In genomic region chr17:4980644-4981216, GRCh38 we compare ENCODE assay signal across 8 cellular contexts. TPM values are rescaled to one million over a fixed set of nuclear protein-coding genes. Genes with fewer than 3 reads are reported as not detected.
DNase-seq lines count a peak whose midpoint lies in the region; ATAC-seq, FAIRE-seq and TF ChIP-seq lines count a peak whose summit lies in the region.

No MANE protein-coding gene starts in this region.

- DNase-seq in CD4-positive, alpha-beta T cell: peak in 4 of 10 experiments; percentile 21 to 47 (median 32)
- DNase-seq in OCI-M2 (lab: John Stamatoyannopoulos, UW; ENCODE audit: unreplicated experiment) (peak; percentile 27), K562 (ENCODE audit: extremely low read depth in 1 of 4, low spot score in 3 of 4) (peak; percentile 60 to 66 (median 66)), kidney glomerular epithelial cell (lab: John Stamatoyannopoulos, UW) (peak; percentile 39), tibial nerve (ENCODE audit: low spot score in 2 of 2) (peak in 1 of 2 donors; percentile 71), SKM-1 (lab: John Stamatoyannopoulos, UW; ENCODE audit: unreplicated experiment) (no peak)

- peak; percentile 96 for ATAC-seq in CD4-positive, alpha-beta T cell (ENCODE audit: poor library complexity)
- peak; percentile 90 for ATAC-seq in K562
- ATAC-seq in HG02798 (IDR thresholded peaks at IDR 0.05; ENCODE audit: poor library complexity, unreplicated experiment): no peak

- peaks cover 69% of the 10 kb centered on the region for H3K36me3 Mint-ChIP-seq in CD4-positive, alpha-beta T cell (ENCODE audit: low read depth)

- H3K9me1 ChIP-seq in K562 (ENCODE audit: control insufficient read depth, insufficient read depth, low read length): no peaks in the 10 kb centered on the region

- no peaks in the 10 kb centered on the region for H3K9me3 Mint-ChIP-seq in CD4-positive, alpha-beta T cell

- intact Hi-C loops in CD4-positive, alpha-beta T cell (cut with DNase I, micrococcal nuclease): loop anchor here (1.0 to 10.0 kb wide), 2 partner anchors 82 to 214 kb away; partner anchors contain the start of gene ZNF594 (in 1 of the 2)
- intact Hi-C loops in K562 (cut with micrococcal nuclease): loop anchor here (1.0 kb wide), 1 partner anchor 82 kb away; no protein-coding TSS in a partner anchor

- H3K79me2 ChIP-seq in K562 (ENCODE audit: control insufficient read depth, insufficient read depth, low read length): peaks cover 1% of the 10 kb centered on the region; the same call in 2 of the 3 replicates

- no peak overlapping the region for H3K9ac ChIP-seq in K562 (ENCODE audit: insufficient read depth in 1 of 2, low read depth in 2 of 2, low read length in 2 of 2)

- no peak overlapping the region for H3K4me3 ChIP-seq in K562
- no peak overlapping the region for H3K4me3 ChIP-seq in tibial nerve

- no peaks in the 10 kb centered on the region for H3K9me3 ChIP-seq in CD4-positive, alpha-beta T cell (ENCODE audit: control insufficient read depth, low read length)
- H3K9me3 ChIP-seq in K562 (replicated peaks; ENCODE audit: control insufficient read depth, insufficient read depth, low read depth, low read length) (no peaks in the 10 kb centered on the region), tibial nerve (no peaks in the 10 kb centered on the region)

- TF ChIP-seq RAD21 in K562 (CRISPR knock-in tag; conservative IDR thresholded peaks at IDR 0.05 in 1 of 2, IDR thresholded peaks at IDR 0.05 in 1 of 2): peak in 1 of 2 experiments; percentile 52; a peak in 2 of 4 replicates

- POLR2A ChIA-PET in CD4-positive, alpha-beta T cell (lab: Charles Lee): interaction anchor here (1.2 to 4.5 kb wide), 7 partner anchors 8 to 71 kb away, joined by 3 to 27 read pairs (median 7); partner anchors contain the start of genes INCA1, KIF1C, PFN1 and RNF167
- POLR2A ChIA-PET in K562 (lab: Yijun Ruan, JAX): interaction anchor here (0.8 to 1.3 kb wide), 3 partner anchors 12 to 19 kb away, joined by 3 to 9 read pairs (median 5); partner anchors contain the start of gene SPAG7

- TF ChIP-seq POLR2A in GM19193 (IDR thresholded peaks at IDR 0.05; ENCODE audit: extremely low read depth, insufficient read depth, insufficient read length) (peak; percentile 57), K562 (conservative IDR thresholded peaks at IDR 0.05) (no peak), tibial nerve (IDR thresholded peaks at IDR 0.05) (no peak)

- TF ChIP-seq EP300 in K562 (IDR thresholded peaks at IDR 0.05; ENCODE audit: low read length) (no peak), tibial nerve (IDR thresholded peaks at IDR 0.05) (no peak)

- H3K4me1 ChIP-seq in K562 (replicated peaks in 1 of 2; ENCODE audit: control insufficient read depth in 2 of 2, insufficient read depth in 2 of 2, low read length in 2 of 2): peaks cover 0 to 6% of the 10 kb centered on the region in 2 experiments; a peak in 1 of 5 replicates
- peaks cover 0 to 12% (median 0%) of the 10 kb centered on the region in 4 donors for H3K4me1 ChIP-seq in tibial nerve

- H4K20me1 ChIP-seq in K562 (replicated peaks; ENCODE audit: control insufficient read depth, insufficient read depth, low read length): 0 out of 2 replicates have a peak, but pooled peaks cover 6% of the 10 kb centered on the region

- H3K4me2 ChIP-seq in K562 (ENCODE audit: insufficient read depth, low read length): no peak overlapping the region

- H3K36me3 ChIP-seq in K562 (ENCODE audit: control insufficient read depth, insufficient read depth, low read length) (peaks cover 68% of the 10 kb centered on the region), tibial nerve (peaks cover 2 to 95% (median 16%) of the 10 kb centered on the region in 3 donors)

- in situ Hi-C loops in K562 (cut with MboI): no loop called here

- CTCF ChIA-PET in CD4-positive, alpha-beta T cell (lab: Charles Lee): interaction anchor here (1.0 to 3.0 kb wide), 6 partner anchors 14 to 81 kb away, joined by 3 to 8 read pairs (median 4); partner anchors contain the start of genes CHRNE and INCA1
- CTCF ChIA-PET in K562 (lab: Yijun Ruan, JAX; ENCODE audit: low intra/inter-chr PET ratio): interaction anchor here (1.0 to 2.3 kb wide), 2 partner anchors 78 to 81 kb away, joined by 3 to 16 read pairs; no protein-coding TSS in a partner anchor

- H3K27me3 Mint-ChIP-seq in CD4-positive, alpha-beta T cell: no peaks in the 10 kb centered on the region

- no TSS peak for BruUV-seq in K562 (replicated peaks; lab: Mats Ljungman, UMichigan)

- H3K27me3 ChIP-seq in CD4-positive, alpha-beta T cell (ENCODE audit: control insufficient read depth, insufficient read depth, low read length): no peaks in the 10 kb centered on the region
- no peaks in the 10 kb centered on the region for H3K27me3 ChIP-seq in K562 (ENCODE audit: control insufficient read depth in 2 of 2, insufficient read depth in 2 of 2, low read length in 2 of 2)
- H3K27me3 ChIP-seq in tibial nerve: no peaks in the 10 kb centered on the region

- peak overlapping the region; percentile 16 for H3K27ac Mint-ChIP-seq in CD4-positive, alpha-beta T cell

- WGBS in K562 (ENCODE audit: insufficient coverage, low coverage, missing lambda C conversion rate): 22% methylated on average over 4 of the region's 6 CpGs
- WGBS in tibial nerve, 2 donors: 41 to 43% methylated on average over 6 of the region's 6 CpGs

- TF ChIP-seq CTCF in CD4-positive, alpha-beta T cell (IDR thresholded peaks at IDR 0.05): peak; percentile 80
- peak; percentile 54 to 64 (median 60); a peak in 5 of 6 replicates for TF ChIP-seq CTCF in K562 (IDR thresholded peaks at IDR 0.05 in 2 of 3, conservative IDR thresholded peaks at IDR 0.05 in 1 of 3; ENCODE audit: insufficient read depth in 2 of 3, low read depth in 1 of 3, low read length in 3 of 3)
- TF ChIP-seq CTCF in tibial nerve (IDR thresholded peaks at IDR 0.05): peak; percentile 68 to 75 (median 73)

- H2AFZ ChIP-seq in K562 (ENCODE audit: low read depth, low read length): no peak overlapping the region

- H3K4me3 Mint-ChIP-seq in CD4-positive, alpha-beta T cell: peak overlapping the region; percentile 47

- FAIRE-seq in K562 (lab: Jason Lieb, UNC): peak; percentile 56

- H3K4me1 Mint-ChIP-seq in CD4-positive, alpha-beta T cell (ENCODE audit: low read depth): peaks cover 20% of the 10 kb centered on the region

- H3K27ac ChIP-seq in CD4-positive, alpha-beta T cell (ENCODE audit: low read depth, low read length): no peak overlapping the region
- H3K27ac ChIP-seq in K562 (ENCODE audit: extremely low read depth, low read depth, low read length) (no peak overlapping the region), tibial nerve (no peak overlapping the region)

RNA-seq across cellular contexts. Expression of gene CAMTA2, which starts 6.7 kb away (rescaled TPM):
- 10 to 100 TPM; 41.6 to 51.3 TPM for total RNA-seq in CD4-positive, alpha-beta T cell
- 94.8 and 197 TPM in 2 replicates for total RNA-seq in K562 (2011; cell fraction: chromatin; rRNA removed; ENCODE audit: low replicate concordance)
- 81.6 and 88.2 TPM in 2 replicates for total RNA-seq in K562 (2011; cell fraction: nucleolus; rRNA removed)
- 67.5 and 71.6 TPM in 2 replicates for total RNA-seq in K562 (2011; cell fraction: nucleoplasm; rRNA removed)
- total RNA-seq in K562 (2014; rRNA removed) (3.7 and 9.6 TPM in 2 replicates), K562 (2014; rRNA removed; fragmentation: Illumina TruSeq; extraction: Trizol) (4.0 and 4.4 TPM in 2 replicates), K562 (2015; rRNA removed; fragmentation: Illumina TruSeq; extraction: Trizol) (5.3 and 7.0 TPM in 2 replicates), K562 (2021) (19.9 and 25.1 TPM in 2 replicates), tibial nerve (10 to 100 TPM; 15.3 to 46.2 (median 22.5) TPM)
- polyA plus RNA-seq in K562 (2011; rRNA removed) (6.3 and 17.6 TPM in 2 replicates), K562 (2014; fragmentation: Illumina TruSeq; extraction: Trizol) (20.5 and 22.7 TPM in 2 replicates), K562 (2014; fragmentation: Nextera tagmentation; extraction: Ambion mirVana) (under 1 TPM; 0.24 to 0.96 TPM), K562 (2014; rRNA removed) (13.6 and 20.2 TPM in 2 replicates)
- 5.4 and 7.7 TPM in 2 replicates for polyA plus RNA-seq in K562 (2011; cell fraction: cytosol; rRNA removed)
- polyA plus RNA-seq in K562 (2011; cell fraction: nucleus; rRNA removed): 41.9 and 61.2 TPM in 2 replicates
- 15.5 and 24.1 TPM in 2 replicates for polyA plus RNA-seq in K562 (2012)
- 7.2 and 7.6 TPM in 2 replicates for polyA minus RNA-seq in K562 (2011; rRNA and poly(A)+ RNA removed)
- 9.3 and 18.1 TPM in 2 replicates for polyA minus RNA-seq in K562 (2011; cell fraction: cytosol; rRNA and poly(A)+ RNA removed)
- polyA minus RNA-seq in K562 (2011; cell fraction: nucleus; rRNA and poly(A)+ RNA removed): 11.0 and 13.6 TPM in 2 replicates

RNA-seq across cellular contexts. Expression of gene SPAG7, which starts 13.1 kb away (rescaled TPM):
- 10 to 100 TPM; 30.2 to 30.9 TPM for total RNA-seq in CD4-positive, alpha-beta T cell
- total RNA-seq in K562 (2011; cell fraction: chromatin; rRNA removed; ENCODE audit: low replicate concordance): 19.6 and 28.6 TPM in 2 replicates
- 20.9 and 24.7 TPM in 2 replicates for total RNA-seq in K562 (2011; cell fraction: nucleolus; rRNA removed)
- total RNA-seq in K562 (2011; cell fraction: nucleoplasm; rRNA removed): 14.2 and 20.9 TPM in 2 replicates
- 44.5 and 48.0 TPM in 2 replicates for total RNA-seq in K562 (2014; rRNA removed)
- total RNA-seq in K562 (2014; rRNA removed; fragmentation: Illumina TruSeq; extraction: Trizol): 21.0 and 25.3 TPM in 2 replicates
- total RNA-seq in K562 (2015; rRNA removed; fragmentation: Illumina TruSeq; extraction: Trizol): 38.6 and 42.0 TPM in 2 replicates
- 29.6 and 30.5 TPM in 2 replicates for total RNA-seq in K562 (2021)
- polyA plus RNA-seq in K562 (2011; rRNA removed): 36.3 and 38.8 TPM in 2 replicates
- 27.6 and 32.0 TPM in 2 replicates for polyA plus RNA-seq in K562 (2011; cell fraction: cytosol; rRNA removed)
- polyA plus RNA-seq in K562 (2011; cell fraction: nucleus; rRNA removed): 25.4 and 31.1 TPM in 2 replicates
- 36.7 and 37.8 TPM in 2 replicates for polyA plus RNA-seq in K562 (2012)
- polyA plus RNA-seq in K562 (2014; fragmentation: Illumina TruSeq; extraction: Trizol): 36.2 and 40.9 TPM in 2 replicates
- polyA plus RNA-seq in K562 (2014; fragmentation: Nextera tagmentation; extraction: Ambion mirVana): 10 to 100 TPM in 1 of 2 experiments, 1 to 10 TPM in 1; 5.6 to 19.7 TPM
- polyA plus RNA-seq in K562 (2014; rRNA removed): 53.5 and 56.2 TPM in 2 replicates
- polyA minus RNA-seq in K562 (2011; rRNA and poly(A)+ RNA removed): 16.5 and 24.4 TPM in 2 replicates
- 6.8 and 7.3 TPM in 2 replicates for polyA minus RNA-seq in K562 (2011; cell fraction: cytosol; rRNA and poly(A)+ RNA removed)
- polyA minus RNA-seq in K562 (2011; cell fraction: nucleus; rRNA and poly(A)+ RNA removed): 5.5 and 14.2 TPM in 2 replicates
- total RNA-seq in tibial nerve: 10 to 100 TPM; 36.9 to 70.0 (median 42.0) TPM

RNA-seq across cellular contexts. Expression of gene INCA1, which starts 16.6 kb away (rescaled TPM):
- total RNA-seq in CD4-positive, alpha-beta T cell: under 1 TPM in 1 of 2 experiments, not detected in 1; 0.19 TPM
- total RNA-seq in K562 (2011; cell fraction: chromatin; rRNA removed; ENCODE audit: low replicate concordance): 0.25 TPM in 1 of 2 replicates, not detected in the other
- total RNA-seq in K562 (2011; cell fraction: nucleolus; rRNA removed): not detected in 2 replicates
- total RNA-seq in K562 (2011; cell fraction: nucleoplasm; rRNA removed): not detected in 2 replicates
- total RNA-seq in K562 (2014; rRNA removed): 0.27 TPM in 1 of 2 replicates, not detected in the other
- not detected in 2 replicates for total RNA-seq in K562 (2014; rRNA removed; fragmentation: Illumina TruSeq; extraction: Trizol)
- total RNA-seq in K562 (2015; rRNA removed; fragmentation: Illumina TruSeq; extraction: Trizol): not detected in 2 replicates
- total RNA-seq in K562 (2021): 0.22 TPM in 1 of 2 replicates, not detected in the other
- polyA plus RNA-seq in K562 (2011; rRNA removed): 0.08 TPM in 1 of 2 replicates, not detected in the other
- 0.09 TPM in 1 of 2 replicates, not detected in the other for polyA plus RNA-seq in K562 (2011; cell fraction: cytosol; rRNA removed)
- 0.47 TPM in 1 of 2 replicates, not detected in the other for polyA plus RNA-seq in K562 (2011; cell fraction: nucleus; rRNA removed)
- polyA plus RNA-seq in K562 (2012): 0.69 and 1.1 TPM in 2 replicates
- polyA plus RNA-seq in K562 (2014; fragmentation: Illumina TruSeq; extraction: Trizol): 0.13 TPM in 1 of 2 replicates, not detected in the other
- under 1 TPM; 0.11 to 0.50 TPM for polyA plus RNA-seq in K562 (2014; fragmentation: Nextera tagmentation; extraction: Ambion mirVana)
- polyA plus RNA-seq in K562 (2014; rRNA removed): not detected in 2 replicates
- polyA minus RNA-seq in K562 (2011; rRNA and poly(A)+ RNA removed): not detected in 2 replicates
- polyA minus RNA-seq in K562 (2011; cell fraction: cytosol; rRNA and poly(A)+ RNA removed): not detected in 2 replicates
- not detected in 2 replicates for polyA minus RNA-seq in K562 (2011; cell fraction: nucleus; rRNA and poly(A)+ RNA removed)
- 1 to 10 TPM; 1.2 to 1.8 (median 1.7) TPM for total RNA-seq in tibial nerve

RNA-seq across cellular contexts. Expression of gene KIF1C, which starts 17.0 kb away (rescaled TPM):
- total RNA-seq in CD4-positive, alpha-beta T cell: 10 to 100 TPM; 10.2 to 12.2 TPM
- 21.6 and 38.9 TPM in 2 replicates for total RNA-seq in K562 (2011; cell fraction: chromatin; rRNA removed; ENCODE audit: low replicate concordance)
- 14.3 and 15.7 TPM in 2 replicates for total RNA-seq in K562 (2011; cell fraction: nucleolus; rRNA removed)
- 19.9 and 30.2 TPM in 2 replicates for total RNA-seq in K562 (2011; cell fraction: nucleoplasm; rRNA removed)
- total RNA-seq in K562 (2014; rRNA removed): 24.6 and 32.9 TPM in 2 replicates
- total RNA-seq in K562 (2014; rRNA removed; fragmentation: Illumina TruSeq; extraction: Trizol): 22.9 and 25.1 TPM in 2 replicates
- 25.1 and 25.8 TPM in 2 replicates for total RNA-seq in K562 (2015; rRNA removed; fragmentation: Illumina TruSeq; extraction: Trizol)
- 67.4 and 68.4 TPM in 2 replicates for total RNA-seq in K562 (2021)
- polyA plus RNA-seq in K562 (2011; rRNA removed): 15.4 and 28.5 TPM in 2 replicates
- polyA plus RNA-seq in K562 (2011; cell fraction: cytosol; rRNA removed): 10.0 and 18.3 TPM in 2 replicates
- 20.7 and 22.6 TPM in 2 replicates for polyA plus RNA-seq in K562 (2011; cell fraction: nucleus; rRNA removed)
- polyA plus RNA-seq in K562 (2012): 19.6 and 27.3 TPM in 2 replicates
- 24.2 and 29.5 TPM in 2 replicates for polyA plus RNA-seq in K562 (2014; fragmentation: Illumina TruSeq; extraction: Trizol)
- under 1 TPM; 0.38 to 0.48 TPM for polyA plus RNA-seq in K562 (2014; fragmentation: Nextera tagmentation; extraction: Ambion mirVana)
- polyA plus RNA-seq in K562 (2014; rRNA removed): 15.2 and 21.4 TPM in 2 replicates
- polyA minus RNA-seq in K562 (2011; rRNA and poly(A)+ RNA removed): 24.6 and 34.2 TPM in 2 replicates
- 19.0 and 19.8 TPM in 2 replicates for polyA minus RNA-seq in K562 (2011; cell fraction: cytosol; rRNA and poly(A)+ RNA removed)
- polyA minus RNA-seq in K562 (2011; cell fraction: nucleus; rRNA and poly(A)+ RNA removed): 3.4 and 4.6 TPM in 2 replicates
- total RNA-seq in tibial nerve: 10 to 100 TPM; 78.0 to 89.7 (median 79.6) TPM

RNA-seq across cellular contexts. Expression of gene ENO3, which starts 29.8 kb away (rescaled TPM):
- 10 to 100 TPM; 17.2 to 20.5 TPM for total RNA-seq in CD4-positive, alpha-beta T cell
- 32.5 and 71.2 TPM in 2 replicates for total RNA-seq in K562 (2011; cell fraction: chromatin; rRNA removed; ENCODE audit: low replicate concordance)
- total RNA-seq in K562 (2011; cell fraction: nucleolus; rRNA removed): 31.6 and 45.9 TPM in 2 replicates
- 30.1 and 40.7 TPM in 2 replicates for total RNA-seq in K562 (2011; cell fraction: nucleoplasm; rRNA removed)
- total RNA-seq in K562 (2014; rRNA removed) (7.1 and 8.3 TPM in 2 replicates), K562 (2014; rRNA removed; fragmentation: Illumina TruSeq; extraction: Trizol) (2.4 and 5.7 TPM in 2 replicates), K562 (2015; rRNA removed; fragmentation: Illumina TruSeq; extraction: Trizol) (5.6 and 5.9 TPM in 2 replicates), K562 (2021) (10.8 and 13.6 TPM in 2 replicates), tibial nerve (10 to 100 TPM in 2 of 4 donors, 1 to 10 TPM in 2; 7.5 to 15.3 (median 10.2) TPM)
- polyA plus RNA-seq in K562 (2011; rRNA removed) (15.4 and 15.5 TPM in 2 replicates), K562 (2014; fragmentation: Illumina TruSeq; extraction: Trizol) (9.9 and 10.5 TPM in 2 replicates), K562 (2014; fragmentation: Nextera tagmentation; extraction: Ambion mirVana) (10 to 100 TPM in 1 of 2 experiments, 1 to 10 TPM in 1; 6.3 to 12.5 TPM), K562 (2014; rRNA removed) (17.2 and 18.4 TPM in 2 replicates)
- 12.6 and 14.8 TPM in 2 replicates for polyA plus RNA-seq in K562 (2011; cell fraction: cytosol; rRNA removed)
- 140 and 201 TPM in 2 replicates for polyA plus RNA-seq in K562 (2011; cell fraction: nucleus; rRNA removed)
- 16.9 and 27.2 TPM in 2 replicates for polyA plus RNA-seq in K562 (2012)
- 5.1 and 10.0 TPM in 2 replicates for polyA minus RNA-seq in K562 (2011; rRNA and poly(A)+ RNA removed)
- polyA minus RNA-seq in K562 (2011; cell fraction: cytosol; rRNA and poly(A)+ RNA removed): 6.4 and 10.6 TPM in 2 replicates
- 13.9 and 15.6 TPM in 2 replicates for polyA minus RNA-seq in K562 (2011; cell fraction: nucleus; rRNA and poly(A)+ RNA removed)
